Comparison of ENCODE assay signal across 1 cellular context in genomic region chr1:121207328-121207727, GRCh38. TPM values are rescaled to one million over a fixed set of nuclear protein-coding genes. Genes with fewer than 3 reads are reported as not detected.
"Had no signal": no experiment of that assay in that cellular context is flagged by ENCODE, and none has a peak within 500 bp of the region (broad histone marks: within the 10 kb centered on the region; RNA-seq: fewer than 3 reads in every experiment).

No MANE protein-coding gene starts in this region.

RNA-seq across cellular contexts. Expression of gene FAM72B, which starts 23.2 kb away (rescaled TPM):
- total RNA-seq: naive thymus-derived CD8-positive, alpha-beta T cell had no signal
- polyA plus RNA-seq: naive thymus-derived CD8-positive, alpha-beta T cell had no signal
